In the genomic region with DNA sequence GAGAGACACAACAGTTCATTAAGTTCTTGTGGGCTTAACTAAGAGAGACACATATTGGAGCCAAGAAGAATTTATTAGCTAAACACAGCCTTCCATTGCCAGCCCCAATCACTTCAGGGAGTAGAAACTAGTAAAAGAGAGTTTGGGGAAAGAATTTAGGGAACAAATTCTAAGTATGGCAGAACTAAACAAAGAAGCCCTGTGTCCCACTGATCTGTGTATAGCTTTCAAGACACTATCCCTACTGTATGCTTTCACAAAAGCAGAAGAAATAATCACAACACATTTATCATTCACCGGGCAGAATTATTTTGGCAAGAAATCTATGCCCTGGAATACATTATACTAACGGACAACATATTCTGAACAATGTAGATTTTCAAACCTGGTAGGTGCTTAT, we compare ENCODE assay signal across 30 cellular contexts.
"Had no signal": no experiment of that assay in that cellular context is flagged by ENCODE, and none has a peak within 500 bp of the region (broad histone marks: within the 10 kb centered on the region; RNA-seq: fewer than 3 reads in every experiment).

No MANE protein-coding gene starts in this region.

- H3K4me2 ChIP-seq: SK-N-SH had no signal

- H3K27me3 Mint-ChIP-seq: activated CD4-positive, alpha-beta T cell treated with anti-CD3 and anti-CD28 coated beads, Interleukin-2, amount 10 ng/mL, durations not matched to agents 24 days and 14 days had no signal

- H3K9me3 ChIP-seq: MG63, SJCRH30, SK-N-SH had no signal

- H3K36me3 Mint-ChIP-seq: activated naive CD8-positive, alpha-beta T cell treated with anti-CD3 and anti-CD28 coated beads for 36 hours had no signal

- DNase-seq: activated CD4-positive, alpha-beta T cell treated with anti-CD3 and anti-CD28 coated beads, Interleukin-2, amount 10 ng/mL, durations not matched to agents 24 days and 14 days; activated CD4-positive, alpha-beta T cell treated with anti-CD3 and anti-CD28 coated beads, Interleukin-2, amount 50 U/mL, for 4 hours; activated CD8-positive, alpha-beta T cell treated with anti-CD3 and anti-CD28 coated beads for 36 hours; activated effector memory CD4-positive, alpha-beta T cell treated with anti-CD3 and anti-CD28 coated beads, Interleukin-2, amount 50 U/mL, for 16 hours; activated naive CD4-positive, alpha-beta T cell; activated naive CD4-positive, alpha-beta T cell treated with anti-CD3 and anti-CD28 coated beads, Interleukin-2, amount 50 U/mL, for 16 hours; activated naive CD8-positive, alpha-beta T cell treated with anti-CD3 and anti-CD28 coated beads for 36 hours; activated T-cell treated with anti-CD3 and anti-CD28 coated beads, Interleukin-2, amount 50 U/mL, for 1 hour; activated T-cell treated with anti-CD3 and anti-CD28 coated beads, Interleukin-2, amount 50 U/mL, for 72 hours; amniotic stem cell; aorta; Kasumi-1; KG1; MG63; NCI-H1048; NCI-H1105 treated with DMSO at 0.1 percent for 48 hours; NCI-H1436; NCI-H1694; NCI-H1930; NCI-H345; NCI-H524 treated with DMSO at 0.1 percent for 48 hours; SHP77; SJCRH30; SK-N-SH had no signal

- H3K9ac ChIP-seq: SK-N-SH had no signal

- H3K27ac ChIP-seq: cardiac muscle cell, SJCRH30 had no signal

- H3K4me3 ChIP-seq: cardiac muscle cell, MG63, SJCRH30 had no signal

- ATAC-seq: activated CD8-positive, alpha-beta T cell treated with anti-CD3 and anti-CD28 coated beads for 36 hours; activated T-cell treated with anti-CD3 and anti-CD28 coated beads, Interleukin-2, amount 50 U/mL, for 72 hours; activated T-helper 17 cell treated with anti-CD3 and anti-CD28 coated beads, Interleukin-2, amount 50 U/mL, for 72 hours; Panc1 had no signal

- H3K36me3 ChIP-seq: cardiac muscle cell, MG63, SJCRH30 had no signal

- H3K27ac Mint-ChIP-seq: activated CD4-positive, alpha-beta T cell treated with anti-CD3 and anti-CD28 coated beads, Interleukin-2, amount 10 ng/mL, durations not matched to agents 24 days and 14 days; activated CD8-positive, alpha-beta T cell treated with anti-CD3 and anti-CD28 coated beads for 36 hours; activated naive CD8-positive, alpha-beta T cell treated with anti-CD3 and anti-CD28 coated beads for 36 hours; activated T-cell treated with anti-CD3 and anti-CD28 coated beads, Interleukin-2, amount 50 U/mL, for 72 hours; activated T-helper 17 cell treated with anti-CD3 and anti-CD28 coated beads, Interleukin-2, amount 50 U/mL, for 72 hours; T-helper 1 cell treated with Interleukin-12 subunit alpha and Interleukin-12 subunit beta and Interleukin-4 antibody, amounts not matched to agents 30 μg/mL and 1 μg/mL, for 36 hours; T-helper 2 cell treated with Interferon-gamma antibody and Interleukin-4, amounts not matched to agents 5 μg/mL and 100 μg/mL, for 36 hours had no signal

- FAIRE-seq: TTC549 had no signal

- H3K4me1 ChIP-seq: SJCRH30 had no signal

- H3K27me3 ChIP-seq: cardiac muscle cell, MG63 had no signal

- H3K9me3 Mint-ChIP-seq: activated CD4-positive, alpha-beta T cell treated with anti-CD3 and anti-CD28 coated beads, Interleukin-2, amount 10 ng/mL, durations not matched to agents 24 days and 14 days; activated CD8-positive, alpha-beta T cell treated with anti-CD3 and anti-CD28 coated beads for 36 hours; activated naive CD8-positive, alpha-beta T cell treated with anti-CD3 and anti-CD28 coated beads for 36 hours; activated T-cell treated with anti-CD3 and anti-CD28 coated beads, Interleukin-2, amount 50 U/mL, for 72 hours; activated T-helper 17 cell treated with anti-CD3 and anti-CD28 coated beads, Interleukin-2, amount 50 U/mL, for 72 hours; T-helper 1 cell treated with Interleukin-12 subunit alpha and Interleukin-12 subunit beta and Interleukin-4 antibody, amounts not matched to agents 30 μg/mL and 1 μg/mL, for 36 hours; T-helper 2 cell treated with Interferon-gamma antibody and Interleukin-4, amounts not matched to agents 5 μg/mL and 100 μg/mL, for 36 hours had no signal

- H3K4me3 Mint-ChIP-seq: activated CD4-positive, alpha-beta T cell treated with anti-CD3 and anti-CD28 coated beads, Interleukin-2, amount 10 ng/mL, durations not matched to agents 24 days and 14 days; activated CD8-positive, alpha-beta T cell treated with anti-CD3 and anti-CD28 coated beads for 36 hours; activated naive CD8-positive, alpha-beta T cell treated with anti-CD3 and anti-CD28 coated beads for 36 hours; activated T-cell treated with anti-CD3 and anti-CD28 coated beads, Interleukin-2, amount 50 U/mL, for 72 hours; activated T-helper 17 cell treated with anti-CD3 and anti-CD28 coated beads, Interleukin-2, amount 50 U/mL, for 72 hours; T-helper 1 cell treated with Interleukin-12 subunit alpha and Interleukin-12 subunit beta and Interleukin-4 antibody, amounts not matched to agents 30 μg/mL and 1 μg/mL, for 36 hours; T-helper 2 cell treated with Interferon-gamma antibody and Interleukin-4, amounts not matched to agents 5 μg/mL and 100 μg/mL, for 36 hours had no signal

- H3K4me1 Mint-ChIP-seq: activated CD4-positive, alpha-beta T cell treated with anti-CD3 and anti-CD28 coated beads, Interleukin-2, amount 10 ng/mL, durations not matched to agents 24 days and 14 days; activated naive CD8-positive, alpha-beta T cell treated with anti-CD3 and anti-CD28 coated beads for 36 hours; activated T-helper 17 cell treated with anti-CD3 and anti-CD28 coated beads, Interleukin-2, amount 50 U/mL, for 72 hours had no signal
